2 cellular contexts compared by ENCODE assay signal in genomic region chr7:28903779-28904538, GRCh38.
TF ChIP-seq lines count a peak whose summit lies in the region.

No MANE protein-coding gene starts in this region.

TF ChIP-seq in IMR-90, 13 proteins besides CTCF, POLR2A, EP300 and RAD21 (continued from another document):
- TF ChIP-seq ELK1 (IDR thresholded peaks at IDR 0.05; ENCODE audit: borderline replicate concordance, low read depth, low read length) (no peak), CEBPB (IDR thresholded peaks at IDR 0.05; ENCODE audit: low read depth, low read length) (no peak), RFX5 (IDR thresholded peaks at IDR 0.05; ENCODE audit: low read depth, low read length) (no peak), SMC3 (IDR thresholded peaks at IDR 0.05; ENCODE audit: low read depth, low read length) (no peak), NFE2L2 (IDR thresholded peaks at IDR 0.05; ENCODE audit: low read depth, low read length) (no peak), RCOR1 (IDR thresholded peaks at IDR 0.05; ENCODE audit: insufficient replicate concordance, low read length) (no peak), MAZ (IDR thresholded peaks at IDR 0.05; ENCODE audit: borderline replicate concordance, low read depth, low read length) (no peak), MXI1 (IDR thresholded peaks at IDR 0.05; ENCODE audit: borderline replicate concordance, low read depth, low read length) (no peak)
TF ChIP-seq in IMR-90: peak in this region for 0.

TF ChIP-seq in WTC11, 78 proteins besides CTCF, POLR2A, EP300 and RAD21 (continued from another document):
- TF ChIP-seq ATF2 (CRISPR knock-in tag; IDR thresholded peaks at IDR 0.05; ENCODE audit: borderline replicate concordance, low read depth) (no peak), ZNF396 (CRISPR knock-in tag; IDR thresholded peaks at IDR 0.05; ENCODE audit: borderline replicate concordance) (no peak), MYBL2 (CRISPR knock-in tag; IDR thresholded peaks at IDR 0.05) (no peak)
